In the genomic region with DNA sequence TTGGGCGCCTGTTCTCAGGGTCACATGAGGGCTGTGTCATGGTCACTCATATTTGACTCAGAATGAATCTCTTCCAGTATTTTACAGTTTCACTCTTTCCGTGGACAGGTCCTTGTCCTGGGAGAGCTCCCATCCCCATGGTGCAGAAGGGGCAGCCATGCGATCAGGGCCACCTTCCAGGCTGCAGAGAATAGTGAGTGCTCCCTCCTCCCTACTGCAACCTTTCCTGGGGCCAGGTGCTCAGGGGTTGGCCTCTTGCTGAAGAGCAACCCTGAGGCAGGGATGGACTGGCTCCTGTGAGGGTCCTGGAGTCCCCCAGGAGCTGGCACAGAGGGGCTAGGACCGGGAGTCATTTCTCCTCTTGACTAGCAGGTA, we compare ENCODE assay signal across 20 cellular contexts.
DNase-seq lines count a peak whose midpoint lies in the region; ATAC-seq and TF ChIP-seq lines count a peak whose summit lies in the region.
"Had no signal": no experiment of that assay in that cellular context is flagged by ENCODE, and none has a peak within 500 bp of the region (broad histone marks: within the 10 kb centered on the region; RNA-seq: fewer than 3 reads in every experiment).

No MANE protein-coding gene starts in this region.

- peak overlapping the region; percentile 81 for H3K27ac Mint-ChIP-seq in neural crest cell (ENCODE audit: unreplicated experiment)
- H3K27ac Mint-ChIP-seq: activated naive CD8-positive, alpha-beta T cell; B cell; nephron progenitor cell; T-helper 17 cell had no signal

- no peak for DNase-seq in left ventricle myocardium inferior
- DNase-seq in Right ventricle myocardium inferior (ENCODE audit: missing footprints): no peak
- DNase-seq in neural crest cell (ENCODE audit: low read depth, low spot score): no peak
- no peak for DNase-seq in upper lobe of right lung
- no peak for DNase-seq in NCI-H446 (lab: John Stamatoyannopoulos, UW)
- no peak for DNase-seq in posterior vena cava (ENCODE audit: low spot score)
- DNase-seq: GDM1; stimulated activated CD4-positive, alpha-beta T cell treated with anti-CD3 and anti-CD28 coated beads, Interleukin-2, amount 100 ng/mL, for 24 hours; T-helper 17 cell; WERI-Rb-1 had no signal

- no peaks in the 10 kb centered on the region for H3K27me3 Mint-ChIP-seq in neural crest cell (ENCODE audit: low read depth)
- H3K27me3 Mint-ChIP-seq: activated naive CD8-positive, alpha-beta T cell had no signal

- peaks cover 60% of the 10 kb centered on the region for H3K4me1 Mint-ChIP-seq in neural crest cell
- H3K4me1 Mint-ChIP-seq: B cell had no signal

- ATAC-seq in Right ventricle myocardium inferior: no peak
- no peak for ATAC-seq in upper lobe of right lung
- no peak for ATAC-seq in HG03095 (IDR thresholded peaks at IDR 0.05; ENCODE audit: unreplicated experiment)
- ATAC-seq: A549, T-helper 17 cell had no signal

- peak overlapping the region; percentile 87 for H3K27ac ChIP-seq in left ventricle myocardium inferior (replicated peaks)
- H3K27ac ChIP-seq in cingulate gyrus (ENCODE audit: low read depth, low read length): peak overlapping the region; percentile 47
- H3K27ac ChIP-seq in upper lobe of right lung: peak overlapping the region; percentile 70
- H3K27ac ChIP-seq: A549, epithelial cell of prostate, hepatocyte, WERI-Rb-1 had no signal

- no peak overlapping the region for H3K4me3 ChIP-seq in left ventricle myocardium inferior
- no peak overlapping the region for H3K4me3 ChIP-seq in upper lobe of right lung
- H3K4me3 ChIP-seq: A549, hepatocyte, skin epidermis had no signal

- TF ChIP-seq CTCF in left ventricle myocardium inferior (IDR thresholded peaks at IDR 0.05; ENCODE audit: borderline replicate concordance) (no peak), neural crest cell (conservative IDR thresholded peaks at IDR 0.05) (no peak), upper lobe of right lung (IDR thresholded peaks at IDR 0.05) (no peak)

- H3K36me3 ChIP-seq in left ventricle myocardium inferior: peaks cover 4% of the 10 kb centered on the region
- no peaks in the 10 kb centered on the region for H3K36me3 ChIP-seq in upper lobe of right lung
- H3K36me3 ChIP-seq: uterus, WERI-Rb-1 had no signal

- peak overlapping the region; percentile 77 for H3K4me3 Mint-ChIP-seq in neural crest cell
- H3K4me3 Mint-ChIP-seq: activated naive CD8-positive, alpha-beta T cell; B cell; nephron progenitor cell; T-helper 17 cell had no signal

- intact Hi-C loops in left ventricle myocardium inferior (cut with micrococcal nuclease) (no loop called here), Right ventricle myocardium inferior (cut with DNase I) (no loop called here), upper lobe of right lung (cut with DNase I) (no loop called here), posterior vena cava (cut with DNase I) (no loop called here)

- no peaks in the 10 kb centered on the region for H3K9me3 Mint-ChIP-seq in neural crest cell

- H3K27me3 ChIP-seq in left ventricle myocardium inferior (ENCODE audit: low read depth) (no peaks in the 10 kb centered on the region), upper lobe of right lung (no peaks in the 10 kb centered on the region)
- H3K27me3 ChIP-seq: hepatocyte, uterus had no signal

- H3K36me3 Mint-ChIP-seq in neural crest cell (ENCODE audit: low read depth): no peaks in the 10 kb centered on the region

- H3K4me1 ChIP-seq in left ventricle myocardium inferior (peaks cover 29% of the 10 kb centered on the region), upper lobe of right lung (peaks cover 10% of the 10 kb centered on the region)
- H3K4me1 ChIP-seq: A549 had no signal

- peaks cover 9% of the 10 kb centered on the region for H3K9me3 ChIP-seq in left ventricle myocardium inferior (replicated peaks)
- H3K9me3 ChIP-seq in upper lobe of right lung: no peaks in the 10 kb centered on the region
- H3K9me3 ChIP-seq: uterus had no signal
